34 cellular contexts compared by ENCODE assay signal in the genomic region with DNA sequence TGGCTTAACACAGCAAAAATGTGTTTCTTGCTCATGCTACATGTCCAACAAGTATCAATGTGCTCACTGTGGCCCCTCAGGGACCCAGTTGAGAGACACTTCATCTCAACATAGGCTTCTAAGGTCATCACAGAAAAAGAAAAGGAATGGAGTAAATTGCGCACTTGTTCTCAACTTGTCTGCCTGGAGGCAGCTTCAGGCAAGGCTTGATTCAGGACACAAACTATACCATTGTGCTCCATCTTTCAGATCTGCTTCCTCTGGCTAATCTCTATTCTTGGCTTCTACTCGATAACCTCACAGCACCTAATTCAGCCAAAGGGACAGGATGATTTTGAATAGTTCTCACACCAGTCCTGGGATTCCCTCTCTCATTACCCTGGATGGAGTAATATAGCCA. TPM values are rescaled to one million over a fixed set of nuclear protein-coding genes. Genes with fewer than 3 reads are reported as not detected.
"Had no signal": no experiment of that assay in that cellular context is flagged by ENCODE, and none has a peak within 500 bp of the region (broad histone marks: within the 10 kb centered on the region; RNA-seq: fewer than 3 reads in every experiment).

No MANE protein-coding gene starts in this region.

- H3K4me3 ChIP-seq: gastroesophageal sphincter, heart right ventricle had no signal

- H3K4me1 Mint-ChIP-seq: activated B cell treated with CpG ODN at 0.5 μM for 24 hours; activated T-helper 17 cell treated with anti-CD3 and anti-CD28 coated beads, Interleukin-2, amount 50 U/mL, for 72 hours; T-helper 17 cell had no signal

- H3K36me3 Mint-ChIP-seq: activated naive CD8-positive, alpha-beta T cell had no signal

- H3K27ac Mint-ChIP-seq: activated B cell treated with CpG ODN at 0.5 μM for 24 hours; activated CD8-positive, alpha-beta T cell treated with anti-CD3 and anti-CD28 coated beads for 36 hours; activated naive CD8-positive, alpha-beta T cell; activated T-helper 17 cell treated with anti-CD3 and anti-CD28 coated beads, Interleukin-2, amount 50 U/mL, for 72 hours; T-helper 17 cell; T-helper 2 cell treated with Interferon-gamma antibody and Interleukin-4, amounts not matched to agents 5 μg/mL and 100 μg/mL, for 36 hours had no signal

- FAIRE-seq: astrocyte, colon had no signal

- H3K4me3 Mint-ChIP-seq: activated B cell treated with CpG ODN at 0.5 μM for 24 hours; activated CD8-positive, alpha-beta T cell treated with anti-CD3 and anti-CD28 coated beads for 36 hours; activated naive CD8-positive, alpha-beta T cell; activated T-cell treated with anti-CD3 and anti-CD28 coated beads, Interleukin-2, amount 50 U/mL, for 4 hours; activated T-helper 17 cell treated with anti-CD3 and anti-CD28 coated beads, Interleukin-2, amount 50 U/mL, for 72 hours; T-helper 17 cell; T-helper 2 cell treated with Interferon-gamma antibody and Interleukin-4, amounts not matched to agents 5 μg/mL and 100 μg/mL, for 36 hours had no signal

- H3K9me3 Mint-ChIP-seq: activated B cell treated with CpG ODN at 0.5 μM for 24 hours; activated CD8-positive, alpha-beta T cell treated with anti-CD3 and anti-CD28 coated beads for 36 hours; activated T-cell treated with anti-CD3 and anti-CD28 coated beads, Interleukin-2, amount 50 U/mL, for 4 hours; activated T-helper 17 cell treated with anti-CD3 and anti-CD28 coated beads, Interleukin-2, amount 50 U/mL, for 72 hours; T-helper 2 cell treated with Interferon-gamma antibody and Interleukin-4, amounts not matched to agents 5 μg/mL and 100 μg/mL, for 36 hours had no signal

- H3K27me3 ChIP-seq: brain microvascular endothelial cell, foreskin keratinocyte had no signal

- ATAC-seq: activated CD4-positive, CD25-positive, alpha-beta regulatory T cell treated with anti-CD3 and anti-CD28 coated beads, Interleukin-2, amount 50 U/mL, for 24 hours; activated CD8-positive, alpha-beta T cell treated with anti-CD3 and anti-CD28 coated beads for 36 hours; activated T-cell treated with anti-CD3 and anti-CD28 coated beads, Interleukin-2, amount 50 U/mL, for 4 hours; activated T-helper 17 cell treated with anti-CD3 and anti-CD28 coated beads, Interleukin-2, amount 50 U/mL, for 72 hours; esophagus mucosa; foreskin keratinocyte; gastroesophageal sphincter; heart right ventricle; T-helper 17 cell had no signal

- DNase-seq: activated B cell treated with CpG ODN at 0.5 μM for 24 hours; activated CD4-positive, alpha-beta T cell treated with anti-CD3 and anti-CD28 coated beads for 48 hours; activated CD4-positive, alpha-beta T cell treated with anti-CD3 and anti-CD28 coated beads, Interleukin-2, amount 50 U/mL, for 1 hour; activated CD4-positive, alpha-beta T cell treated with anti-CD3 and anti-CD28 coated beads, Interleukin-2, amount 50 U/mL, for 48 hours; activated CD8-positive, alpha-beta memory T cell treated with anti-CD3 and anti-CD28 coated beads for 24 hours; activated CD8-positive, alpha-beta T cell treated with anti-CD3 and anti-CD28 coated beads for 36 hours; activated effector memory CD4-positive, alpha-beta T cell treated with Interleukin-2 at 50 U/mL for 16 hours; activated gamma-delta T cell treated with Interleukin-2 at 50 U/mL for 16 hours; activated naive CD4-positive, alpha-beta T cell treated with anti-CD3 and anti-CD28 coated beads, Interleukin-2, amount 50 U/mL, for 16 hours; activated naive CD4-positive, alpha-beta T cell treated with Interleukin-2 at 50 U/mL for 16 hours; activated T-cell treated with anti-CD3 and anti-CD28 coated beads, Interleukin-2, amount 50 U/mL, for 4 hours; amniotic stem cell; anterior cingulate cortex; brain microvascular endothelial cell; caudate nucleus; cortex of kidney; effector CD8-positive, alpha-beta T cell; foreskin keratinocyte; heart right ventricle; T-helper 1 cell; T-helper 17 cell; T1000; WERI-Rb-1 had no signal

- H3K9me3 ChIP-seq: gastroesophageal sphincter, heart right ventricle had no signal

- H3K36me3 ChIP-seq: brain microvascular endothelial cell, gastroesophageal sphincter, heart right ventricle, WERI-Rb-1 had no signal

- H3K4me1 ChIP-seq: foreskin keratinocyte, gastroesophageal sphincter had no signal

- H3K27ac ChIP-seq: brain microvascular endothelial cell, foreskin keratinocyte, gastroesophageal sphincter, heart right ventricle, WERI-Rb-1 had no signal

RNA-seq across cellular contexts. Expression of a gene that starts 35.6 kb away (rescaled TPM):
- total RNA-seq: activated B cell treated with CpG ODN at 0.5 μM for 24 hours; activated CD8-positive, alpha-beta T cell treated with anti-CD3 and anti-CD28 coated beads for 36 hours; activated T-cell treated with anti-CD3 and anti-CD28 coated beads, Interleukin-2, amount 50 U/mL, for 4 hours; activated T-helper 17 cell treated with anti-CD3 and anti-CD28 coated beads, Interleukin-2, amount 50 U/mL, for 72 hours; chondrocyte; epithelial cell of proximal tubule; glomerular endothelial cell; T-helper 17 cell had no signal
